Comparison of ENCODE assay signal across 27 cellular contexts in the genomic region with DNA sequence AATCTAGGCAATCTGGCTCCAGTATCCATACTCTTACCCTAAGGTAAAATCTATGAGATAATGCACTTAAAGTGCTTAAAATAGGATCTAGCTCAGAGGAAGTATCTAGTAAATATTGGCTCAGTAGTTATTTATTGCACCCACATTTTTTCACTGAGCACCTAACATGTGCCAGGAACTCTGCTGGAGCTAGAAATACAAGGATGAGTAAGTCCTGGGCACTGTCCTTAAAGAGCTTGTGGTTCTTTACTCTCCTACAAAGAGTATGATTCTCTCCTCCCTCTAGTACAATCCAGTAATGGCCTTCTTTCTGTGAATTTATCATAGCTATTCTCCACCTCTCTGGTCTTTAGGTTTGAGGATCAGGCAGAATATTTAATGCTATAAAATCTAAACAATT. TPM values are rescaled to one million over a fixed set of nuclear protein-coding genes. Genes with fewer than 3 reads are reported as not detected.
DNase-seq lines count a peak whose midpoint lies in the region; TF ChIP-seq lines count a peak whose summit lies in the region.
"Had no signal": no experiment of that assay in that cellular context is flagged by ENCODE, and none has a peak within 500 bp of the region (broad histone marks: within the 10 kb centered on the region; RNA-seq: fewer than 3 reads in every experiment).

No MANE protein-coding gene starts in this region.

- no peak overlapping the region for H2AFZ ChIP-seq in GM23248
- H2AFZ ChIP-seq: GM23338, PC-9 had no signal

- H3K4me2 ChIP-seq in GM23248 (ENCODE audit: unreplicated experiment): no peak overlapping the region
- H3K4me2 ChIP-seq: A549, GM23338, PC-9 had no signal

- H3K36me3 ChIP-seq in GM23248 (ENCODE audit: low read depth) (no peaks in the 10 kb centered on the region), MG63 (no peaks in the 10 kb centered on the region)
- H3K36me3 ChIP-seq: HAP-1, SJSA1 had no signal

- no peaks in the 10 kb centered on the region for H3K9me3 ChIP-seq in GM23248 (ENCODE audit: low read depth)
- no peaks in the 10 kb centered on the region for H3K9me3 ChIP-seq in MG63
- H3K9me3 ChIP-seq: A549, Caco-2, HAP-1, SJSA1 had no signal

- H4K20me1 ChIP-seq in GM23248 (ENCODE audit: insufficient read depth): no peaks in the 10 kb centered on the region

- H3K4me1 ChIP-seq in GM23248 (ENCODE audit: insufficient read depth): no peaks in the 10 kb centered on the region
- H3K4me1 ChIP-seq: A549, Caco-2, SJSA1 had no signal

- no peaks in the 10 kb centered on the region for H3K79me2 ChIP-seq in GM23248 (ENCODE audit: insufficient read depth)

- no peaks in the 10 kb centered on the region for H3K9me2 ChIP-seq in GM23248 (ENCODE audit: insufficient read depth)

- DNase-seq in GM23248: peak; percentile 12
- DNase-seq in MG63: peak; percentile 48
- peak; percentile 9 for DNase-seq in epithelial cell of esophagus (ENCODE audit: low read depth)
- DNase-seq in renal cortical epithelial cell (ENCODE audit: low read depth): peak; percentile 12
- no peak for DNase-seq in GM13976 (ENCODE audit: low spot score)
- DNase-seq in NCI-H1436 treated with DMSO at 0.1 percent for 48 hours (lab: John Stamatoyannopoulos, UW): no peak
- DNase-seq in HCEC 1CT: no peak
- DNase-seq: C1 segment of cervical spinal cord; Caco-2; CD4-positive, alpha-beta memory T cell; DMS 273 treated with DMSO at 0.1 percent for 48 hours; DND-41; NCI-H1105 treated with DMSO at 0.1 percent for 48 hours; NCI-H2029 treated with DMSO at 0.1 percent for 48 hours; NCI-H446 treated with DMSO at 0.1 percent for 48 hours; NCI-H526; NCI-H82; NK-92 treated with Interleukin-12 subunit alpha and Interleukin-12 subunit beta, amount 100 ng/mL, for 24 hours; PC-9; T-cell had no signal

- no peaks in the 10 kb centered on the region for H3K27me3 ChIP-seq in GM23248 (replicated peaks; ENCODE audit: insufficient read depth)
- H3K27me3 ChIP-seq in MG63: peaks cover 5% of the 10 kb centered on the region; the same call in 1 of the 2 replicates
- H3K27me3 ChIP-seq: SJSA1 had no signal

- H3K9ac ChIP-seq in GM23248: no peak overlapping the region

- in situ Hi-C loops in GM23248 (cut with MboI) (no loop called here), GM13976 (cut with MboI; ENCODE audit: low sequenced_read_pairs, unreplicated experiment) (no loop called here)

- no peak for TF ChIP-seq CTCF in epithelial cell of esophagus (IDR thresholded peaks at IDR 0.05; ENCODE audit: insufficient read depth, low read depth, low read length, missing control alignments)
- no peak for TF ChIP-seq CTCF in GM13976 (IDR thresholded peaks at IDR 0.05; ENCODE audit: borderline replicate concordance, control extremely low read depth, extremely low read depth, insufficient read depth, missing control alignments)

- H3F3A ChIP-seq in GM23248 (ENCODE audit: insufficient read depth): no peaks in the 10 kb centered on the region

- H3K4me3 ChIP-seq in GM23248: no peak overlapping the region
- H3K4me3 ChIP-seq in MG63: no peak overlapping the region
- H3K4me3 ChIP-seq in epithelial cell of esophagus (ENCODE audit: low read length): no peak overlapping the region
- H3K4me3 ChIP-seq: A549, GM23338, HAP-1, PC-9, SJSA1 had no signal

- H3K27ac ChIP-seq in GM23248: no peak overlapping the region
- H3K27ac ChIP-seq: A549, HL-60, PC-9, SJSA1 had no signal

RNA-seq across cellular contexts. Expression of a gene that starts 59.2 kb away (rescaled TPM):
- total RNA-seq in GM23248 (2014; rRNA removed; shearing (Covaris generic)): not detected in 2 replicates
- not detected in 2 replicates for polyA plus RNA-seq in GM23248 (2016; fragmentation: Nextera tagmentation; extraction: Ambion mirVana)
- not detected in 2 replicates for total RNA-seq in MG63 (2014; rRNA removed; shearing (Covaris generic); ENCODE audit: low replicate concordance)
- 0.65 TPM in 1 of 2 replicates, not detected in the other for total RNA-seq in renal cortical epithelial cell
- total RNA-seq: CD4-positive, alpha-beta memory T cell; PC-9; Right ventricle myocardium inferior; RPMI7951; SJSA1; T-cell had no signal
- polyA plus RNA-seq: A549; CD4-positive, alpha-beta memory T cell had no signal

Comparison
In these comparisons a context has a peak if more than half of its experiments do, and no peak if none do; other contexts are left out.
1. DNase-seq: peak in GM23248 (single experiment), MG63 (single experiment), epithelial cell of esophagus (single experiment) and renal cortical epithelial cell (single experiment); none in GM13976 (single experiment), NCI-H1436 treated with DMSO at 0.1 percent for 48 hours (single experiment) and HCEC 1CT (single experiment).